ENCODE assay signal across 23 cellular contexts in the genomic region with DNA sequence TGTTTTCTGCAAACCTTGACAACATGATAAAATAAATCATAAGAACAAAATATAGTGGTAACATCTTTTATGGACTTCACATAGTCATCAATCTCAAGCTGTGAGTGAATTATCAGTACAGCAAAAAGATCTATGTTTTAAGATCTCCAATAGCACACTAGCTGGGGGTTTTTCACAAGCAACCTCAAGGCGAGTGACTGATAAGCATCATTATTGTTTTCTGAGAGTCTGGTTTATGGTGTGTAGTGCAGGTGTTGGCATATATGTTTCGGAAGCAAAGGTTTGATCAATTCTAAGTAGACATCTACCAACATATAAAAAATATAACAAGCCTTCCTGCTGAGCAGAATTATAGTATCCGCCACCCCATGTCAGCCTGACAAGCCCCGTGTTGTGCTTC.
"Had no signal": no experiment of that assay in that cellular context is flagged by ENCODE, and none has a peak within 500 bp of the region (broad histone marks: within the 10 kb centered on the region; RNA-seq: fewer than 3 reads in every experiment).

No MANE protein-coding gene starts in this region.

- H3K27ac Mint-ChIP-seq: dendritic cell treated with granulocyte-macrophage colony-stimulating factor and Interleukin-4, amounts not matched to agents 40 ng/mL and 50 ng/mL, for 4 days; effector memory CD8-positive, alpha-beta T cell; endodermal cell had no signal

- H3K36me3 ChIP-seq: colonic mucosa, esophagus squamous epithelium, gastrocnemius medialis, gastroesophageal sphincter, heart left ventricle, heart right ventricle had no signal

- ATAC-seq: effector memory CD8-positive, alpha-beta T cell; esophagus mucosa; foreskin keratinocyte; gastrocnemius medialis; gastroesophageal sphincter; heart left ventricle; heart right ventricle had no signal

- H3K4me1 ChIP-seq: colonic mucosa, esophagus squamous epithelium, foreskin keratinocyte, gastrocnemius medialis, gastroesophageal sphincter, heart left ventricle had no signal

- H3K9me3 Mint-ChIP-seq: effector memory CD8-positive, alpha-beta T cell; endodermal cell had no signal

- DNase-seq: cortex of kidney; dermis blood vessel endothelial cell; dorsolateral prefrontal cortex; effector CD4-positive, alpha-beta T cell; effector CD8-positive, alpha-beta T cell; effector memory CD4-positive, alpha-beta T cell; effector memory CD8-positive, alpha-beta T cell; endodermal cell; erythroblast; esophagus squamous epithelium; foreskin fibroblast; foreskin keratinocyte; foreskin melanocyte; gastrocnemius medialis; glutamatergic neuron; heart left ventricle; heart right ventricle had no signal

- H3K4me3 Mint-ChIP-seq: dendritic cell treated with granulocyte-macrophage colony-stimulating factor and Interleukin-4, amounts not matched to agents 40 ng/mL and 50 ng/mL, for 4 days; effector memory CD8-positive, alpha-beta T cell; endodermal cell had no signal

- H3K27me3 ChIP-seq: colonic mucosa, esophagus squamous epithelium, foreskin keratinocyte, gastrocnemius medialis, heart left ventricle had no signal

- H3K9me3 ChIP-seq: colonic mucosa, esophagus squamous epithelium, gastrocnemius medialis, gastroesophageal sphincter, heart left ventricle had no signal

- H3K4me3 ChIP-seq: colonic mucosa, coronary artery, dorsolateral prefrontal cortex, esophagus squamous epithelium, gastrocnemius medialis, gastroesophageal sphincter, heart left ventricle, heart right ventricle had no signal

- H3K27ac ChIP-seq: colonic mucosa, coronary artery, dorsolateral prefrontal cortex, epithelial cell of prostate, esophagus squamous epithelium, foreskin keratinocyte, gastrocnemius medialis, gastroesophageal sphincter, heart left ventricle, heart right ventricle had no signal
